ENCODE assay signal across 17 cellular contexts in genomic region chr2:74975016-74975415, GRCh38.
"Had no signal": no experiment of that assay in that cellular context is flagged by ENCODE, and none has a peak within 500 bp of the region (broad histone marks: within the 10 kb centered on the region; RNA-seq: fewer than 3 reads in every experiment).

No MANE protein-coding gene starts in this region.

- H3K4me1 ChIP-seq: lower lobe of right lung, stomach, testis, upper lobe of right lung had no signal

- H3K4me3 ChIP-seq: coronary artery, lower lobe of right lung, ovary, stomach, testis, upper lobe of right lung had no signal

- DNase-seq: activated CD4-positive, alpha-beta T cell treated with anti-CD3 and anti-CD28 coated beads, Interleukin-2, amount 50 U/mL, for 1 hour; activated naive CD4-positive, alpha-beta T cell; activated naive CD8-positive, alpha-beta T cell treated with anti-CD3 and anti-CD28 coated beads, Interleukin-2, amount 10 ng/mL, durations not matched to agents 7 days and 5 days; activated T-cell treated with anti-CD3 and anti-CD28 coated beads for 4 hours; anterior cingulate cortex; brain microvascular endothelial cell; lower lobe of right lung; midbrain; ovary; stimulated activated CD4-positive, alpha-beta T cell treated with anti-CD3 and anti-CD28 coated beads, Interleukin-1b, Interleukin-23, amount 100 ng/mL, for 48 hours; stomach; testis; upper lobe of right lung had no signal

- FAIRE-seq: TTC549 had no signal

- ATAC-seq: esophagus mucosa, lower lobe of right lung, sciatic nerve, upper lobe of right lung had no signal

- H3K9me3 ChIP-seq: lower lobe of right lung, ovary, stomach, testis, upper lobe of right lung had no signal

- H3K27me3 ChIP-seq: brain microvascular endothelial cell, ovary, stomach, testis, upper lobe of right lung had no signal

- H3K27ac ChIP-seq: brain microvascular endothelial cell, coronary artery, lower lobe of right lung, ovary, stomach, testis, upper lobe of right lung had no signal

- H3K36me3 ChIP-seq: brain microvascular endothelial cell, lower lobe of right lung, ovary, upper lobe of right lung had no signal
